ENCODE assay signal across 9 cellular contexts in genomic region chrX:154056739-154057367, GRCh38. TPM values are rescaled to one million over a fixed set of nuclear protein-coding genes. Genes with fewer than 3 reads are reported as not detected.
A peak's percentile ranks its signal among the peaks of the same experiment; 100 is the strongest.
DNase-seq lines count a peak whose midpoint lies in the region; ATAC-seq and TF ChIP-seq lines count a peak whose summit lies in the region.
"Had no signal": no experiment of that assay in that cellular context is flagged by ENCODE, and none has a peak within 500 bp of the region (broad histone marks: within the 10 kb centered on the region; RNA-seq: fewer than 3 reads in every experiment).

No MANE protein-coding gene starts in this region.

- intact Hi-C loops in CD8-positive, alpha-beta T cell (cut with DNase I, micrococcal nuclease) = loop anchor here in 1 of 2 experiments (10.0 kb wide), 1 partner anchor 62 kb away; no protein-coding TSS in a partner anchor
- intact Hi-C loops in right lobe of liver (cut with DNase I) = no loop called here

- H3K9me3 Mint-ChIP-seq in CD8-positive, alpha-beta T cell = no peaks in the 10 kb centered on the region
- no peaks in the 10 kb centered on the region for H3K9me3 Mint-ChIP-seq in activated naive CD4-positive, alpha-beta T cell treated with anti-CD3 and anti-CD28 coated beads, Interleukin-2, amount 50 U/mL, for 72 hours

- no peaks in the 10 kb centered on the region for H3K27me3 ChIP-seq in CD8-positive, alpha-beta T cell (ENCODE audit: insufficient read depth, low read length)
- H3K27me3 ChIP-seq in Loucy (ENCODE audit: insufficient read depth, low read length, poor library complexity, severe bottlenecking) (no peaks in the 10 kb centered on the region), right lobe of liver (no peaks in the 10 kb centered on the region)

- TF ChIP-seq POLR2A in right lobe of liver (IDR thresholded peaks at IDR 0.05) = no peak

- peaks cover 56% of the 10 kb centered on the region for H3K36me3 Mint-ChIP-seq in CD8-positive, alpha-beta T cell
- H3K36me3 Mint-ChIP-seq in activated naive CD4-positive, alpha-beta T cell treated with anti-CD3 and anti-CD28 coated beads, Interleukin-2, amount 50 U/mL, for 72 hours = peaks cover 0 to 8% of the 10 kb centered on the region in 2 donors

- CTCF ChIA-PET in CD8-positive, alpha-beta T cell (lab: Charles Lee) = interaction anchor here (1.1 kb wide), 1 partner anchor 43 kb away, joined by 4 read pairs; no protein-coding TSS in a partner anchor

- no peaks in the 10 kb centered on the region for H3K9me2 ChIP-seq in Loucy (replicated peaks; ENCODE audit: low read depth, low read length)

- H3K4me3 Mint-ChIP-seq in CD8-positive, alpha-beta T cell = peak overlapping the region; percentile 5

- no peak for TF ChIP-seq CTCF in CD8-positive, alpha-beta T cell (IDR thresholded peaks at IDR 0.05)
- TF ChIP-seq CTCF in Loucy (conservative IDR thresholded peaks at IDR 0.05; ENCODE audit: low read length) (no peak), right lobe of liver (IDR thresholded peaks at IDR 0.05) (no peak)

- H4K20me1 ChIP-seq in Loucy (ENCODE audit: insufficient read depth, low read length, poor library complexity, severe bottlenecking) = peaks cover 52% of the 10 kb centered on the region

- H3K9ac ChIP-seq in Loucy (ENCODE audit: low read depth, low read length, poor library complexity, severe bottlenecking) = peak overlapping the region; percentile 50

- H3K4me1 Mint-ChIP-seq in CD8-positive, alpha-beta T cell (ENCODE audit: low read depth) = peaks cover 61% of the 10 kb centered on the region

- no peaks in the 10 kb centered on the region for H3K36me3 ChIP-seq in CD8-positive, alpha-beta T cell (ENCODE audit: insufficient read depth, low read length)
- H3K36me3 ChIP-seq in Loucy (ENCODE audit: insufficient read depth, low read length) = peaks cover 27% of the 10 kb centered on the region; the same call in 1 of the 2 replicates
- H3K36me3 ChIP-seq in right lobe of liver = no peaks in the 10 kb centered on the region

- no peak for DNase-seq in CD8-positive, alpha-beta T cell
- DNase-seq in activated naive CD4-positive, alpha-beta T cell treated with anti-CD3 and anti-CD28 coated beads, Interleukin-2, amount 50 U/mL, for 72 hours (ENCODE audit: low spot score in 2 of 2) = no peak
- DNase-seq in right lobe of liver = peak; percentile 64 to 76 (median 76)
- DNase-seq in substantia nigra (lab: John Stamatoyannopoulos, UW) = no peak
- no peak for DNase-seq in NCI-H345 treated with DMSO at 0.1 percent for 48 hours (lab: John Stamatoyannopoulos, UW; ENCODE audit: unreplicated experiment)
- DNase-seq in kidney glomerular epithelial cell (lab: John Stamatoyannopoulos, UW) = no peak
- DNase-seq in HPDE6-E6E7 (ENCODE audit: extremely low spot score) = no peak
- DNase-seq: heart left ventricle had no signal

- peak overlapping the region; percentile 71 for H3K4me2 ChIP-seq in Loucy (ENCODE audit: low read depth, low read length, poor library complexity, severe bottlenecking)

- ATAC-seq in CD8-positive, alpha-beta T cell = peak; percentile 31
- ATAC-seq in activated naive CD4-positive, alpha-beta T cell treated with anti-CD3 and anti-CD28 coated beads, Interleukin-2, amount 50 U/mL, for 72 hours = peak in 1 of 2 donors; percentile 56
- peak; percentile 91 to 99 (median 94) for ATAC-seq in right lobe of liver

- H3K4me1 ChIP-seq in CD8-positive, alpha-beta T cell (ENCODE audit: insufficient read depth, low read length) = peaks cover 34% of the 10 kb centered on the region
- H3K4me1 ChIP-seq in Loucy (ENCODE audit: insufficient read depth, low read length, poor library complexity, severe bottlenecking) (peaks cover 31% of the 10 kb centered on the region), right lobe of liver (peaks cover 0 to 8% (median 0%) of the 10 kb centered on the region in 4 donors)

- no peak overlapping the region for H3K27ac ChIP-seq in CD8-positive, alpha-beta T cell (ENCODE audit: low read depth, low read length)
- H3K27ac ChIP-seq in right lobe of liver = no peak overlapping the region
- H3K27ac ChIP-seq in substantia nigra (ENCODE audit: low read depth, low read length, poor library complexity, severe bottlenecking) = no peak overlapping the region
- H3K27ac ChIP-seq: heart left ventricle had no signal

- peaks cover 19% of the 10 kb centered on the region for H3F3A ChIP-seq in Loucy (ENCODE audit: low read depth)

- H3K79me2 ChIP-seq in Loucy (ENCODE audit: insufficient read depth, low read length) = peaks cover 82% of the 10 kb centered on the region

- H2AFZ ChIP-seq in Loucy (ENCODE audit: low read length) = no peak overlapping the region

- H3K27me3 Mint-ChIP-seq in CD8-positive, alpha-beta T cell (ENCODE audit: low read depth) = no peaks in the 10 kb centered on the region

- no peaks in the 10 kb centered on the region for H3K9me3 ChIP-seq in CD8-positive, alpha-beta T cell (ENCODE audit: low read length)
- H3K9me3 ChIP-seq in Loucy (ENCODE audit: insufficient read depth, low read depth, low read length) = no peaks in the 10 kb centered on the region
- no peaks in the 10 kb centered on the region for H3K9me3 ChIP-seq in right lobe of liver
- H3K9me3 ChIP-seq: heart left ventricle had no signal

- H3K4me3 ChIP-seq in CD8-positive, alpha-beta T cell (ENCODE audit: low read depth, low read length) = no peak overlapping the region
- H3K4me3 ChIP-seq in Loucy (ENCODE audit: low read length, poor library complexity, severe bottlenecking) (peak overlapping the region; percentile 26), right lobe of liver (no peak overlapping the region)
- H3K4me3 ChIP-seq: heart left ventricle had no signal

- WGBS in right lobe of liver (ENCODE audit: insufficient coverage, low coverage, low lambda C conversion rate, missing lambda C conversion rate) = 34% methylated on average over 3 of the region's 8 CpGs

- POLR2A ChIA-PET in CD8-positive, alpha-beta T cell (lab: Charles Lee) = interaction anchor here (1.0 kb wide), 1 partner anchor 39 kb away, joined by 3 read pairs; no protein-coding TSS in a partner anchor

- peak overlapping the region; percentile 69 for H3K27ac Mint-ChIP-seq in CD8-positive, alpha-beta T cell
- H3K27ac Mint-ChIP-seq in activated naive CD4-positive, alpha-beta T cell treated with anti-CD3 and anti-CD28 coated beads, Interleukin-2, amount 50 U/mL, for 72 hours = peak overlapping the region; percentile 41 to 90

RNA-seq across cellular contexts. Expression of gene IRAK1, which starts 37.2 kb away (rescaled TPM):
- 10 to 100 TPM; 84.8 to 92.5 TPM for total RNA-seq in CD8-positive, alpha-beta T cell
- total RNA-seq in activated naive CD4-positive, alpha-beta T cell treated with anti-CD3 and anti-CD28 coated beads, Interleukin-2, amount 50 U/mL, for 72 hours = 100 to 1,000 TPM; 104 to 123 TPM
- 10 to 100 TPM; 27.4 to 77.7 (median 41.4) TPM for total RNA-seq in right lobe of liver

RNA-seq across cellular contexts. Expression of gene MECP2, which starts 40.7 kb away (rescaled TPM):
- 100 to 1,000 TPM; 106 to 204 TPM for total RNA-seq in CD8-positive, alpha-beta T cell
- total RNA-seq in activated naive CD4-positive, alpha-beta T cell treated with anti-CD3 and anti-CD28 coated beads, Interleukin-2, amount 50 U/mL, for 72 hours = 10 to 100 TPM; 61.0 to 84.9 TPM
- total RNA-seq in right lobe of liver = 10 to 100 TPM; 14.1 to 18.4 (median 16.0) TPM

Comparison
In these comparisons a context has a peak if more than half of its experiments do, and no peak if none do; other contexts are left out.
1. DNase-seq: peak in right lobe of liver (3 of 3); none in CD8-positive, alpha-beta T cell (0 of 7), activated naive CD4-positive, alpha-beta T cell treated with anti-CD3 and anti-CD28 coated beads, Interleukin-2, amount 50 U/mL, for 72 hours (0 of 2), substantia nigra (0 of 49), NCI-H345 treated with DMSO at 0.1 percent for 48 hours (single experiment), kidney glomerular epithelial cell (single experiment) and HPDE6-E6E7 (single experiment).